In the genomic region with DNA sequence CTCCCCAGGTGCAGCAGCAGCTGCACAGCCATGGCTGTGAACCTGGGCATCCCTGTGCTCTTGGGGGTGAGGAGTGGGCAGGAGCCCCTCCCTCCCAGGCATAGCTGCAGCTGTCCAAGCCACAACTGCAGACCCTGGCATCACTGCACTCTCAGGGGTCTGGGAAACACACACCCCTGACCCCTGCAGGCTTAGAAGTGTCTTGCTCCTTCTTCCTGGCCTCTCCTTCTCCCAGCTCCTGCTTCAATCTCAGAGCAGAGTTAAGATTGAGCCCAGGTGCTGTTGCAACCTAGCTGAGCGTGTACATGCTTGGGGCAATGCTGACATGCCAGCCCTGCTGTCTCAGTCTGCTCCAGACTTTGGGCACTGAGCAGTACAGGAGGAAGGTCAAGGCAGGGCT, we compare ENCODE assay signal across 2 cellular contexts.
TF ChIP-seq lines count a peak whose summit lies in the region.

No MANE protein-coding gene starts in this region.

TF ChIP-seq in H1, 55 proteins besides CTCF, POLR2A, EP300 and RAD21:
- TF ChIP-seq RXRA (IDR thresholded peaks at IDR 0.05; ENCODE audit: insufficient read depth, low read depth, low read length): no peak
- no peak for TF ChIP-seq SP4 (IDR thresholded peaks at IDR 0.05; ENCODE audit: low read length)
- TF ChIP-seq CBX5 (IDR thresholded peaks at IDR 0.05; ENCODE audit: low read depth, low read length): no peak
- no peak for TF ChIP-seq RBBP5 (IDR thresholded peaks at IDR 0.05; ENCODE audit: borderline replicate concordance, low read depth, low read length)
- TF ChIP-seq HDAC6 (IDR thresholded peaks at IDR 0.05; ENCODE audit: low read depth, low read length): no peak
- TF ChIP-seq PHF8 (conservative IDR thresholded peaks at IDR 0.05; ENCODE audit: low read depth, low read length): no peak
- TF ChIP-seq RFX5 (IDR thresholded peaks at IDR 0.05; ENCODE audit: borderline replicate concordance, low read depth, low read length): no peak
- TF ChIP-seq SRF (IDR thresholded peaks at IDR 0.05; ENCODE audit: low read depth, low read length): no peak
- no peak for TF ChIP-seq SP1 (IDR thresholded peaks at IDR 0.05; ENCODE audit: low read depth, low read length)
- no peak for TF ChIP-seq MAFK (IDR thresholded peaks at IDR 0.05; ENCODE audit: low read depth, low read length)
- TF ChIP-seq BCL11A (IDR thresholded peaks at IDR 0.05; ENCODE audit: low read depth in 2 of 2, low read length in 2 of 2): no peak
- no peak for TF ChIP-seq CHD2 (IDR thresholded peaks at IDR 0.05; ENCODE audit: low read length)
- TF ChIP-seq, protein P1, sequence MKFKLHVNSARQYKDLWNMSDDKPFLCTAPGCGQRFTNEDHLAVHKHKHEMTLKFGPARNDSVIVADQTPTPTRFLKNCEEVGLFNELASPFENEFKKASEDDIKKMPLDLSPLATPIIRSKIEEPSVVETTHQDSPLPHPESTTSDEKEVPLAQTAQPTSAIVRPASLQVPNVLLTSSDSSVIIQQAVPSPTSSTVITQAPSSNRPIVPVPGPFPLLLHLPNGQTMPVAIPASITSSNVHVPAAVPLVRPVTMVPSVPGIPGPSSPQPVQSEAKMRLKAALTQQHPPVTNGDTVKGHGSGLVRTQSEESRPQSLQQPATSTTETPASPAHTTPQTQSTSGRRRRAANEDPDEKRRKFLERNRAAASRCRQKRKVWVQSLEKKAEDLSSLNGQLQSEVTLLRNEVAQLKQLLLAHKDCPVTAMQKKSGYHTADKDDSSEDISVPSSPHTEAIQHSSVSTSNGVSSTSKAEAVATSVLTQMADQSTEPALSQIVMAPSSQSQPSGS (IDR thresholded peaks at IDR 0.05; ENCODE audit: low read length): no peak
- no peak for TF ChIP-seq SAP30 (IDR thresholded peaks at IDR 0.05; ENCODE audit: insufficient read depth, insufficient replicate concordance, low read length)
- TF ChIP-seq TEAD4 (IDR thresholded peaks at IDR 0.05; ENCODE audit: low read depth, low read length): no peak
- TF ChIP-seq GTF2F1 (IDR thresholded peaks at IDR 0.05; ENCODE audit: borderline replicate concordance, low read depth, low read length): no peak
- TF ChIP-seq FOSL1 (IDR thresholded peaks at IDR 0.05; ENCODE audit: insufficient read depth, low read depth, low read length): no peak
- no peak for TF ChIP-seq GABPA (IDR thresholded peaks at IDR 0.05; ENCODE audit: borderline replicate concordance, insufficient read depth, low read length)
TF ChIP-seq in H1: peak in this region for 0.

TF ChIP-seq in HEK293T, 16 proteins besides CTCF, POLR2A, EP300 and RAD21:
- TF ChIP-seq ARNT (IDR thresholded peaks at IDR 0.05) (no peak), BHLHE40 (IDR thresholded peaks at IDR 0.05; ENCODE audit: borderline replicate concordance) (no peak), FOXM1 (IDR thresholded peaks at IDR 0.05; ENCODE audit: borderline replicate concordance) (no peak), NFRKB (IDR thresholded peaks at IDR 0.05) (no peak), ELF4 (IDR thresholded peaks at IDR 0.05) (no peak), SP1 (IDR thresholded peaks at IDR 0.05) (no peak), FOXA1 (IDR thresholded peaks at IDR 0.05) (no peak), SUZ12 (IDR thresholded peaks at IDR 0.05) (no peak)
